ENCODE assay signal across 19 cellular contexts in genomic region chr21:41671859-41672542, GRCh38.
A peak's percentile ranks its signal among the peaks of the same experiment; 100 is the strongest.
DNase-seq lines count a peak whose midpoint lies in the region; ATAC-seq lines count a peak whose summit lies in the region.
"Had no signal": no experiment of that assay in that cellular context is flagged by ENCODE, and none has a peak within 500 bp of the region (broad histone marks: within the 10 kb centered on the region; RNA-seq: fewer than 3 reads in every experiment).

No MANE protein-coding gene starts in this region.

- no peak overlapping the region for H3K4me3 Mint-ChIP-seq in activated CD4-positive, alpha-beta T cell treated with anti-CD3 and anti-CD28 coated beads, Interleukin-2, amount 10 ng/mL, durations not matched to agents 24 days and 14 days
- H3K4me3 Mint-ChIP-seq in activated CD4-positive, alpha-beta T cell treated with anti-CD3 and anti-CD28 coated beads for 36 hours, result no peak overlapping the region
- H3K4me3 Mint-ChIP-seq in activated CD4-positive, alpha-beta memory T cell treated with anti-CD3 and anti-CD28 coated beads, Interleukin-2, amount 10 ng/mL, durations not matched to agents 7 days and 5 days, result no peak overlapping the region
- H3K4me3 Mint-ChIP-seq in naive thymus-derived CD4-positive, alpha-beta T cell, result no peak overlapping the region
- H3K4me3 Mint-ChIP-seq: IgD-negative memory B cell, type B pancreatic cell had no signal

- no peaks in the 10 kb centered on the region for H3K27me3 ChIP-seq in naive thymus-derived CD4-positive, alpha-beta T cell (ENCODE audit: control insufficient read depth in 2 of 2, insufficient read depth in 2 of 2, low read length in 2 of 2)
- H3K27me3 ChIP-seq: hepatocyte, right lobe of liver had no signal

- H3K9me3 ChIP-seq in naive thymus-derived CD4-positive, alpha-beta T cell (ENCODE audit: control insufficient read depth in 2 of 3, low read length in 3 of 3), result no peaks in the 10 kb centered on the region
- H3K9me3 ChIP-seq: right lobe of liver, stomach had no signal

- no peaks in the 10 kb centered on the region for H3K9me3 Mint-ChIP-seq in activated CD4-positive, alpha-beta T cell treated with anti-CD3 and anti-CD28 coated beads, Interleukin-2, amount 10 ng/mL, durations not matched to agents 24 days and 14 days
- H3K9me3 Mint-ChIP-seq in activated CD4-positive, alpha-beta T cell treated with anti-CD3 and anti-CD28 coated beads for 36 hours (ENCODE audit: low read depth), result no peaks in the 10 kb centered on the region
- H3K9me3 Mint-ChIP-seq in activated CD4-positive, alpha-beta memory T cell treated with anti-CD3 and anti-CD28 coated beads, Interleukin-2, amount 10 ng/mL, durations not matched to agents 7 days and 5 days, result no peaks in the 10 kb centered on the region
- no peaks in the 10 kb centered on the region for H3K9me3 Mint-ChIP-seq in naive thymus-derived CD4-positive, alpha-beta T cell
- H3K9me3 Mint-ChIP-seq: IgD-negative memory B cell, type B pancreatic cell had no signal

- no peaks in the 10 kb centered on the region for H3K36me3 ChIP-seq in naive thymus-derived CD4-positive, alpha-beta T cell (ENCODE audit: control insufficient read depth in 2 of 3, insufficient read depth in 3 of 3, low read length in 3 of 3)
- H3K36me3 ChIP-seq: right lobe of liver, stomach had no signal

- ATAC-seq in activated CD4-positive, alpha-beta T cell treated with anti-CD3 and anti-CD28 coated beads for 36 hours, result no peak
- ATAC-seq in naive thymus-derived CD4-positive, alpha-beta T cell, result peak; percentile 31
- ATAC-seq: HCT116 had no signal

- H3K4me3 ChIP-seq in naive thymus-derived CD4-positive, alpha-beta T cell (ENCODE audit: low read length), result no peak overlapping the region
- H3K4me3 ChIP-seq: hepatocyte, right lobe of liver, stomach had no signal

- H3K4me1 Mint-ChIP-seq in activated CD4-positive, alpha-beta T cell treated with anti-CD3 and anti-CD28 coated beads, Interleukin-2, amount 10 ng/mL, durations not matched to agents 24 days and 14 days, result peaks cover 11% of the 10 kb centered on the region
- H3K4me1 Mint-ChIP-seq in activated CD4-positive, alpha-beta T cell treated with anti-CD3 and anti-CD28 coated beads for 36 hours, result peaks cover 6% of the 10 kb centered on the region
- peaks cover 14% of the 10 kb centered on the region for H3K4me1 Mint-ChIP-seq in activated CD4-positive, alpha-beta memory T cell treated with anti-CD3 and anti-CD28 coated beads, Interleukin-2, amount 10 ng/mL, durations not matched to agents 7 days and 5 days
- peaks cover 11 to 20% (median 15%) of the 10 kb centered on the region in 7 donors for H3K4me1 Mint-ChIP-seq in naive thymus-derived CD4-positive, alpha-beta T cell
- H3K4me1 Mint-ChIP-seq: IgD-negative memory B cell had no signal

- H3K4me1 ChIP-seq in naive thymus-derived CD4-positive, alpha-beta T cell (ENCODE audit: control insufficient read depth in 2 of 2, insufficient read depth in 2 of 2, low read length in 2 of 2), result no peaks in the 10 kb centered on the region
- H3K4me1 ChIP-seq: right lobe of liver, stomach had no signal

- H3K27ac Mint-ChIP-seq in activated CD4-positive, alpha-beta T cell treated with anti-CD3 and anti-CD28 coated beads, Interleukin-2, amount 10 ng/mL, durations not matched to agents 24 days and 14 days, result no peak overlapping the region
- no peak overlapping the region for H3K27ac Mint-ChIP-seq in activated CD4-positive, alpha-beta T cell treated with anti-CD3 and anti-CD28 coated beads for 36 hours
- no peak overlapping the region for H3K27ac Mint-ChIP-seq in activated CD4-positive, alpha-beta memory T cell treated with anti-CD3 and anti-CD28 coated beads, Interleukin-2, amount 10 ng/mL, durations not matched to agents 7 days and 5 days
- no peak overlapping the region for H3K27ac Mint-ChIP-seq in naive thymus-derived CD4-positive, alpha-beta T cell
- H3K27ac Mint-ChIP-seq: type B pancreatic cell had no signal

- no peaks in the 10 kb centered on the region for H3K36me3 Mint-ChIP-seq in activated CD4-positive, alpha-beta T cell treated with anti-CD3 and anti-CD28 coated beads, Interleukin-2, amount 10 ng/mL, durations not matched to agents 24 days and 14 days (ENCODE audit: low read depth)
- H3K36me3 Mint-ChIP-seq in activated CD4-positive, alpha-beta T cell treated with anti-CD3 and anti-CD28 coated beads for 36 hours (ENCODE audit: low read depth), result no peaks in the 10 kb centered on the region
- no peaks in the 10 kb centered on the region for H3K36me3 Mint-ChIP-seq in activated CD4-positive, alpha-beta memory T cell treated with anti-CD3 and anti-CD28 coated beads, Interleukin-2, amount 10 ng/mL, durations not matched to agents 7 days and 5 days (ENCODE audit: low read depth)
- H3K36me3 Mint-ChIP-seq in naive thymus-derived CD4-positive, alpha-beta T cell, result no peaks in the 10 kb centered on the region
- H3K36me3 Mint-ChIP-seq: IgD-negative memory B cell, type B pancreatic cell had no signal

- CTCF ChIA-PET in activated CD4-positive, alpha-beta T cell treated with anti-CD3 and anti-CD28 coated beads for 36 hours (lab: Charles Lee), result no interaction called here
- CTCF ChIA-PET in activated CD4-positive, alpha-beta memory T cell treated with anti-CD3 and anti-CD28 coated beads, Interleukin-2, amount 10 ng/mL, durations not matched to agents 7 days and 5 days (lab: Charles Lee), result no interaction called here
- CTCF ChIA-PET in naive thymus-derived CD4-positive, alpha-beta T cell (lab: Charles Lee), result no interaction called here

- POLR2A ChIA-PET in activated CD4-positive, alpha-beta T cell treated with anti-CD3 and anti-CD28 coated beads for 36 hours (lab: Charles Lee), result interaction anchor here (0.7 kb wide), 1 partner anchor 63 kb away, joined by 3 read pairs; no protein-coding TSS in a partner anchor
- POLR2A ChIA-PET in activated CD4-positive, alpha-beta memory T cell treated with anti-CD3 and anti-CD28 coated beads, Interleukin-2, amount 10 ng/mL, durations not matched to agents 7 days and 5 days (lab: Charles Lee), result no interaction called here
- POLR2A ChIA-PET in naive thymus-derived CD4-positive, alpha-beta T cell (lab: Charles Lee), result no interaction called here

- no peak overlapping the region for H3K27ac ChIP-seq in naive thymus-derived CD4-positive, alpha-beta T cell (ENCODE audit: low read depth, low read length)
- H3K27ac ChIP-seq: hepatocyte, right lobe of liver, stomach had no signal

- H3K27me3 Mint-ChIP-seq in activated CD4-positive, alpha-beta T cell treated with anti-CD3 and anti-CD28 coated beads, Interleukin-2, amount 10 ng/mL, durations not matched to agents 24 days and 14 days, result peaks cover 8% of the 10 kb centered on the region
- no peaks in the 10 kb centered on the region for H3K27me3 Mint-ChIP-seq in activated CD4-positive, alpha-beta T cell treated with anti-CD3 and anti-CD28 coated beads for 36 hours
- H3K27me3 Mint-ChIP-seq in activated CD4-positive, alpha-beta memory T cell treated with anti-CD3 and anti-CD28 coated beads, Interleukin-2, amount 10 ng/mL, durations not matched to agents 7 days and 5 days, result peaks cover 8% of the 10 kb centered on the region
- peaks cover 0 to 14% (median 4%) of the 10 kb centered on the region in 5 donors for H3K27me3 Mint-ChIP-seq in naive thymus-derived CD4-positive, alpha-beta T cell

- intact Hi-C loops in activated CD4-positive, alpha-beta T cell treated with anti-CD3 and anti-CD28 coated beads, Interleukin-2, amount 10 ng/mL, durations not matched to agents 24 days and 14 days (cut with micrococcal nuclease), result no loop called here
- intact Hi-C loops in activated CD4-positive, alpha-beta T cell treated with anti-CD3 and anti-CD28 coated beads for 36 hours (cut with DNase I, micrococcal nuclease), result no loop called here
- intact Hi-C loops in naive thymus-derived CD4-positive, alpha-beta T cell (cut with micrococcal nuclease), result no loop called here

- peak; percentile 62 for DNase-seq in activated CD4-positive, alpha-beta T cell treated with anti-CD3 and anti-CD28 coated beads, Interleukin-2, amount 10 ng/mL, durations not matched to agents 24 days and 14 days
- no peak for DNase-seq in activated CD4-positive, alpha-beta T cell treated with anti-CD3 and anti-CD28 coated beads for 36 hours
- DNase-seq in ELR (ENCODE audit: low read depth) (peak; percentile 13), SIG-M5 treated with dmso at 0.1 percent for 504 hours (lab: John Stamatoyannopoulos, UW; ENCODE audit: unreplicated experiment) (no peak), ecto neural progenitor cell (ENCODE audit: low spot score) (no peak)
- DNase-seq in activated CD4-positive, alpha-beta memory T cell treated with anti-CD3 and anti-CD28 coated beads, Interleukin-2, amount 10 ng/mL, durations not matched to agents 7 days and 5 days, result peak; percentile 25
- DNase-seq in naive thymus-derived CD4-positive, alpha-beta T cell, result no peak
- DNase-seq in effector CD8-positive, alpha-beta T cell (lab: John Stamatoyannopoulos, UW), result no peak
- DNase-seq: 8988T; activated CD4-positive, alpha-beta T cell treated with anti-CD3 and anti-CD28 coated beads for 1 hour; activated naive CD4-positive, alpha-beta T cell treated with Interleukin-2 at 50 U/mL for 16 hours; NCI-H1930; NK-92 treated with Interleukin-12 subunit alpha and Interleukin-12 subunit beta, amount 100 ng/mL, for 24 hours; stomach had no signal

Comparison
In these comparisons a context has a peak if more than half of its experiments do, and no peak if none do; other contexts are left out.
1. DNase-seq: peak in activated CD4-positive, alpha-beta T cell treated with anti-CD3 and anti-CD28 coated beads, Interleukin-2, amount 10 ng/mL, durations not matched to agents 24 days and 14 days (single experiment), ELR (single experiment) and activated CD4-positive, alpha-beta memory T cell treated with anti-CD3 and anti-CD28 coated beads, Interleukin-2, amount 10 ng/mL, durations not matched to agents 7 days and 5 days (single experiment); none in activated CD4-positive, alpha-beta T cell treated with anti-CD3 and anti-CD28 coated beads for 36 hours (single experiment), naive thymus-derived CD4-positive, alpha-beta T cell (0 of 9), SIG-M5 treated with dmso at 0.1 percent for 504 hours (single experiment), ecto neural progenitor cell (single experiment) and effector CD8-positive, alpha-beta T cell (single experiment).